13 cellular contexts compared by ENCODE assay signal in genomic region chrX:106932492-106932923, GRCh38. TPM values are rescaled to one million over a fixed set of nuclear protein-coding genes. Genes with fewer than 3 reads are reported as not detected.
A peak's percentile ranks its signal among the peaks of the same experiment; 100 is the strongest.
DNase-seq lines count a peak whose midpoint lies in the region; ATAC-seq, FAIRE-seq and TF ChIP-seq lines count a peak whose summit lies in the region.
"Had no signal": no experiment of that assay in that cellular context is flagged by ENCODE, and none has a peak within 500 bp of the region (broad histone marks: within the 10 kb centered on the region; RNA-seq: fewer than 3 reads in every experiment).

No MANE protein-coding gene starts in this region.

- DNase-seq in GM03348 (ENCODE audit: low spot score): peak; percentile 17
- no peak for DNase-seq in RWPE2 (ENCODE audit: low spot score)
- DNase-seq in right cardiac atrium: no peak
- DNase-seq in sciatic nerve (ENCODE audit: low spot score): no peak
- no peak for DNase-seq in frontal cortex (ENCODE audit: low spot score in 2 of 2)
- no peak for DNase-seq in NCI-H2107 (lab: John Stamatoyannopoulos, UW)
- no peak for DNase-seq in OCI-M2 (lab: John Stamatoyannopoulos, UW; ENCODE audit: unreplicated experiment)
- DNase-seq: activated CD4-positive, alpha-beta T cell treated with anti-CD3 and anti-CD28 coated beads, Interleukin-2, amount 50 U/mL, for 4 hours; CD8-positive, alpha-beta memory T cell; NCI-H1694 treated with DMSO at 0.1 percent for 48 hours; NCI-H69; T-helper 9 cell had no signal

- H3K4me1 ChIP-seq in RWPE2 (ENCODE audit: insufficient read depth, poor library complexity, severe bottlenecking): no peaks in the 10 kb centered on the region
- peaks cover 10% of the 10 kb centered on the region for H3K4me1 ChIP-seq in right cardiac atrium (ENCODE audit: control insufficient read depth, insufficient read depth, low read length)

- H3K36me3 ChIP-seq in RWPE2 (ENCODE audit: low read depth): no peaks in the 10 kb centered on the region

- WGBS in right cardiac atrium: 75% methylated on average over 4 of the region's 4 CpGs

- ATAC-seq in RWPE2 (ENCODE audit: low read depth) (peak; percentile 29; the same call in 1 of the 3 replicates), right cardiac atrium (peak; percentile 80 to 82), sciatic nerve (peak; percentile 71)
- ATAC-seq: activated T-helper 17 cell treated with anti-CD3 and anti-CD28 coated beads, Interleukin-2, amount 50 U/mL, for 72 hours had no signal

- TF ChIP-seq CTCF in RWPE2 (IDR thresholded peaks at IDR 0.05; ENCODE audit: poor library complexity, severe bottlenecking): no peak

- intact Hi-C loops in right cardiac atrium (cut with DNase I): no loop called here
- intact Hi-C loops in sciatic nerve (cut with DNase I): no loop called here

- H3K9me3 ChIP-seq in RWPE2 (ENCODE audit: severe bottlenecking) (no peaks in the 10 kb centered on the region), right cardiac atrium (ENCODE audit: control insufficient read depth, low read length) (no peaks in the 10 kb centered on the region)

- H3K4me3 ChIP-seq in RWPE2 (ENCODE audit: severe bottlenecking) (no peak overlapping the region), right cardiac atrium (ENCODE audit: low read length) (no peak overlapping the region)

- no peak for FAIRE-seq in frontal cortex (lab: Jason Lieb, UNC)

- no peak overlapping the region for H3K27ac ChIP-seq in RWPE2 (ENCODE audit: poor library complexity, severe bottlenecking)
- H3K27ac ChIP-seq in right cardiac atrium (ENCODE audit: low read length): peak overlapping the region; percentile 61

- H3K27me3 ChIP-seq in RWPE2 (ENCODE audit: insufficient read depth, poor library complexity, severe bottlenecking) (no peaks in the 10 kb centered on the region), right cardiac atrium (ENCODE audit: control insufficient read depth, insufficient read depth) (no peaks in the 10 kb centered on the region)

RNA-seq across cellular contexts. Expression of gene CLDN2, which starts 12.3 kb away (rescaled TPM):
- total RNA-seq in right cardiac atrium (not detected), sciatic nerve (not detected), frontal cortex (not detected)
- polyA plus RNA-seq in right cardiac atrium: 0.05 TPM
- total RNA-seq: activated T-helper 17 cell treated with anti-CD3 and anti-CD28 coated beads, Interleukin-2, amount 50 U/mL, for 72 hours; CD8-positive, alpha-beta memory T cell had no signal
- polyA plus RNA-seq: CD8-positive, alpha-beta memory T cell had no signal

RNA-seq across cellular contexts. Expression of gene RIPPLY1, which starts 29.4 kb away (rescaled TPM):
- total RNA-seq in right cardiac atrium (not detected), sciatic nerve (0.40 TPM), frontal cortex (not detected)
- polyA plus RNA-seq in right cardiac atrium: not detected
- total RNA-seq: activated T-helper 17 cell treated with anti-CD3 and anti-CD28 coated beads, Interleukin-2, amount 50 U/mL, for 72 hours; CD8-positive, alpha-beta memory T cell had no signal
- polyA plus RNA-seq: CD8-positive, alpha-beta memory T cell had no signal

Comparison
In these comparisons a context has a peak if more than half of its experiments do, and no peak if none do; other contexts are left out.
1. ATAC-seq: peak in every context shown above with its lines; median percentile 81 in right cardiac atrium; 71 in sciatic nerve; 29 in RWPE2.